ENCODE assay signal across 21 cellular contexts in genomic region chr1:218890436-218890835, GRCh38.
DNase-seq lines count a peak whose midpoint lies in the region; ATAC-seq lines count a peak whose summit lies in the region.
"Had no signal": no experiment of that assay in that cellular context is flagged by ENCODE, and none has a peak within 500 bp of the region (broad histone marks: within the 10 kb centered on the region; RNA-seq: fewer than 3 reads in every experiment).

No MANE protein-coding gene starts in this region.

- ATAC-seq in GM19467 (IDR thresholded peaks at IDR 0.05; ENCODE audit: unreplicated experiment): no peak
- ATAC-seq: HCT116, HepG2 had no signal

- DNase-seq in Ammon's horn (ENCODE audit: low spot score): peak; percentile 6
- peak; percentile 2 for DNase-seq in cerebellar cortex (ENCODE audit: low spot score)
- DNase-seq in kidney tubule cell (ENCODE audit: low spot score): peak; percentile 28
- peak; percentile 90 for DNase-seq in renal cortical epithelial cell (ENCODE audit: low read depth)
- DNase-seq in GF-D8 (lab: John Stamatoyannopoulos, UW): no peak
- DNase-seq in DMS79 (lab: John Stamatoyannopoulos, UW): no peak
- DNase-seq: BE2C; Calu3; CD8-positive, alpha-beta memory T cell; DMS153; Karpas-422; NCI-H1092; NCI-H1436; NCI-H187; NCI-H2171 treated with DMSO at 0.1 percent for 48 hours; NCI-H524; NCI-H748 treated with DMSO at 0.1 percent for 48 hours; SK-N-SH had no signal

Comparison
In these comparisons a context has a peak if more than half of its experiments do, and no peak if none do; other contexts are left out.
1. DNase-seq: peak in Ammon's horn (single experiment), cerebellar cortex (single experiment), kidney tubule cell (single experiment) and renal cortical epithelial cell (single experiment); none in GF-D8 (single experiment) and DMS79 (single experiment).